ENCODE assay signal across 1 cellular context in the genomic region with DNA sequence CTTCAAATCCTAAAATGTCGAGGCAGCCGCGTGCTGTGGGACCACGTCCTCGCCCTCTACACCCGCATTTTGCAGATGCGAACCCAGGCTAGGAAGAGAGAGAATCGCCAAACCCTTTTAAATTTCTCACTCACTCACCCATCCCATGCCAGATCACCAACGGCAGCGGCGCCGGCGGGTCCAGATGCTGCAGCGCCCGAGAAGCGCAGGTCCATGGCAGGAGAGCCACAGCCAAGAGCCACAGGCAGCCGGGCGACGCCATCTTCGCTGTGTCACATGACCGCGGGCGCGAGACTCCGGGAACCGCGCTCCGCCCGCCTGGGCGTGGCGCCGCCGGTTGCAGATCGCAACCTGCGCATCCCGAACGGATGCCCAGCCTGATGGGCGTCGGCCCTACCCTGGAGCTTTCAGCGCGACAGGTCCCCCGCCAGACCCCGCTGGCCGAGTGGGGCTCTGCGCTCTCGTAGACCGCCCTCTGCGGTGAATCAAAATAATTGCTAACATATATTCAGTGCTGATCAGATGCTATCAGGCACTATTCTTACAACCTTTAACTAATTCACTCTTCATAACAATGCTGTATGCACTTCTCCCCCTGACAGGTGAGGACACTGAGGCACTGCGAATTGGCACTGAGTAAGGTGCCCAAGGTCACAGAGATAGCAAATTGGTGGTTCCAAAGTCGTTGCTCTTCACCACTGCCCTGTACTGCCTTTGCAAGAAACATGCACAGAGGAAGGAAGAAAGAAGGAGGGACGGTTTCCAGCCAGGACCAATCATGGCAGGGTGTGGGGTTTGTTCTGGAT.
TF ChIP-seq lines count a peak whose summit lies in the region.

Gene PPT1 (minus strand): TSS at position 276 of the 806 bp plus-strand sequence. CDS start 14 bp downstream, at position 262.

TF ChIP-seq in HepG2, 621 proteins besides CTCF, POLR2A, EP300 and RAD21 (continued from another document and continues in another):
- TF ChIP-seq, protein P1, sequence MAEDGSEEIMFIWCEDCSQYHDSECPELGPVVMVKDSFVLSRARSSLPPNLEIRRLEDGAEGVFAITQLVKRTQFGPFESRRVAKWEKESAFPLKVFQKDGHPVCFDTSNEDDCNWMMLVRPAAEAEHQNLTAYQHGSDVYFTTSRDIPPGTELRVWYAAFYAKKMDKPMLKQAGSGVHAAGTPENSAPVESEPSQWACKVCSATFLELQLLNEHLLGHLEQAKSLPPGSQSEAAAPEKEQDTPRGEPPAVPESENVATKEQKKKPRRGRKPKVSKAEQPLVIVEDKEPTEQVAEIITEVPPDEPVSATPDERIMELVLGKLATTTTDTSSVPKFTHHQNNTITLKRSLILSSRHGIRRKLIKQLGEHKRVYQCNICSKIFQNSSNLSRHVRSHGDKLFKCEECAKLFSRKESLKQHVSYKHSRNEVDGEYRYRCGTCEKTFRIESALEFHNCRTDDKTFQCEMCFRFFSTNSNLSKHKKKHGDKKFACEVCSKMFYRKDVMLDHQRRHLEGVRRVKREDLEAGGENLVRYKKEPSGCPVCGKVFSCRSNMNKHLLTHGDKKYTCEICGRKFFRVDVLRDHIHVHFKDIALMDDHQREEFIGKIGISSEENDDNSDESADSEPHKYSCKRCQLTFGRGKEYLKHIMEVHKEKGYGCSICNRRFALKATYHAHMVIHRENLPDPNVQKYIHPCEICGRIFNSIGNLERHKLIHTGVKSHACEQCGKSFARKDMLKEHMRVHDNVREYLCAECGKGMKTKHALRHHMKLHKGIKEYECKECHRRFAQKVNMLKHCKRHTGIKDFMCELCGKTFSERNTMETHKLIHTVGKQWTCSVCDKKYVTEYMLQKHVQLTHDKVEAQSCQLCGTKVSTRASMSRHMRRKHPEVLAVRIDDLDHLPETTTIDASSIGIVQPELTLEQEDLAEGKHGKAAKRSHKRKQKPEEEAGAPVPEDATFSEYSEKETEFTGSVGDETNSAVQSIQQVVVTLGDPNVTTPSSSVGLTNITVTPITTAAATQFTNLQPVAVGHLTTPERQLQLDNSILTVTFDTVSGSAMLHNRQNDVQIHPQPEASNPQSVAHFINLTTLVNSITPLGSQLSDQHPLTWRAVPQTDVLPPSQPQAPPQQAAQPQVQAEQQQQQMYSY (CRISPR knock-in tag; IDR thresholded peaks at IDR 0.05), result no peak
- TF ChIP-seq ZNF138 (CRISPR knock-in tag; IDR thresholded peaks at IDR 0.05; ENCODE audit: low read depth) (no peak), ZNF234 (CRISPR knock-in tag; conservative IDR thresholded peaks at IDR 0.05) (no peak), HOXA7 (CRISPR knock-in tag; IDR thresholded peaks at IDR 0.05) (0 out of 2 replicates have a peak, but pooled peaks have one; percentile 52), RXRA (CRISPR knock-in tag; IDR thresholded peaks at IDR 0.05) (peak; percentile 56; the same call in 1 of the 2 replicates), POLR2G (IDR thresholded peaks at IDR 0.05; ENCODE audit: low read depth, low read length) (peak; percentile 91), TERF1 (CRISPR knock-in tag; IDR thresholded peaks at IDR 0.05) (no peak), ASH2L (IDR thresholded peaks at IDR 0.05; ENCODE audit: insufficient read length, low read depth, low read length) (peak; percentile 86), ZNF3 (CRISPR knock-in tag; IDR thresholded peaks at IDR 0.05) (no peak), ZBTB2 (CRISPR knock-in tag; IDR thresholded peaks at IDR 0.05; ENCODE audit: low read depth) (peak; percentile 68; the same call in 1 of the 2 replicates), ZNF549 (CRISPR knock-in tag; IDR thresholded peaks at IDR 0.05) (no peak), ZNF296 (CRISPR knock-in tag; conservative IDR thresholded peaks at IDR 0.05) (no peak), ZC3H13 (CRISPR knock-in tag; IDR thresholded peaks at IDR 0.05) (peak; percentile 82), KMT2B (CRISPR knock-in tag; IDR thresholded peaks at IDR 0.05) (peak; percentile 91), DBP (CRISPR knock-in tag; IDR thresholded peaks at IDR 0.05; ENCODE audit: not compliant biosample characterization) (peak; percentile 45), MAF1 (CRISPR knock-in tag; IDR thresholded peaks at IDR 0.05; ENCODE audit: borderline replicate concordance) (0 out of 2 replicates have a peak, but pooled peaks have one; percentile 61), ZNF660 (CRISPR knock-in tag; IDR thresholded peaks at IDR 0.05; ENCODE audit: borderline replicate concordance, low read depth) (no peak), RBM22 (optimal IDR thresholded peaks at IDR 0.05; ENCODE audit: low read length) (no peak), SNAI1 (CRISPR knock-in tag; IDR thresholded peaks at IDR 0.05; ENCODE audit: borderline replicate concordance) (no peak), ZFP82 (CRISPR knock-in tag; IDR thresholded peaks at IDR 0.05; ENCODE audit: borderline replicate concordance) (peak; percentile 82; the same call in 1 of the 2 replicates), ETS1 (CRISPR knock-in tag; IDR thresholded peaks at IDR 0.05) (no peak), ZFYVE20 (CRISPR knock-in tag; IDR thresholded peaks at IDR 0.05; ENCODE audit: borderline replicate concordance, low read depth) (peak; percentile 77; the same call in 1 of the 2 replicates), THAP7 (CRISPR knock-in tag; IDR thresholded peaks at IDR 0.05) (no peak; the same call in 1 of the 2 replicates), HHEX (CRISPR knock-in tag; IDR thresholded peaks at IDR 0.05) (no peak), ZNF510 (CRISPR knock-in tag; IDR thresholded peaks at IDR 0.05; ENCODE audit: low read depth) (no peak)
- TF ChIP-seq, protein P2, sequence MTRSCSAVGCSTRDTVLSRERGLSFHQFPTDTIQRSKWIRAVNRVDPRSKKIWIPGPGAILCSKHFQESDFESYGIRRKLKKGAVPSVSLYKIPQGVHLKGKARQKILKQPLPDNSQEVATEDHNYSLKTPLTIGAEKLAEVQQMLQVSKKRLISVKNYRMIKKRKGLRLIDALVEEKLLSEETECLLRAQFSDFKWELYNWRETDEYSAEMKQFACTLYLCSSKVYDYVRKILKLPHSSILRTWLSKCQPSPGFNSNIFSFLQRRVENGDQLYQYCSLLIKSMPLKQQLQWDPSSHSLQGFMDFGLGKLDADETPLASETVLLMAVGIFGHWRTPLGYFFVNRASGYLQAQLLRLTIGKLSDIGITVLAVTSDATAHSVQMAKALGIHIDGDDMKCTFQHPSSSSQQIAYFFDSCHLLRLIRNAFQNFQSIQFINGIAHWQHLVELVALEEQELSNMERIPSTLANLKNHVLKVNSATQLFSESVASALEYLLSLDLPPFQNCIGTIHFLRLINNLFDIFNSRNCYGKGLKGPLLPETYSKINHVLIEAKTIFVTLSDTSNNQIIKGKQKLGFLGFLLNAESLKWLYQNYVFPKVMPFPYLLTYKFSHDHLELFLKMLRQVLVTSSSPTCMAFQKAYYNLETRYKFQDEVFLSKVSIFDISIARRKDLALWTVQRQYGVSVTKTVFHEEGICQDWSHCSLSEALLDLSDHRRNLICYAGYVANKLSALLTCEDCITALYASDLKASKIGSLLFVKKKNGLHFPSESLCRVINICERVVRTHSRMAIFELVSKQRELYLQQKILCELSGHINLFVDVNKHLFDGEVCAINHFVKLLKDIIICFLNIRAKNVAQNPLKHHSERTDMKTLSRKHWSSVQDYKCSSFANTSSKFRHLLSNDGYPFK (CRISPR knock-in tag; IDR thresholded peaks at IDR 0.05; ENCODE audit: borderline replicate concordance), result peak; percentile 87; the same call in 1 of the 2 replicates
- TF ChIP-seq, protein P3, sequence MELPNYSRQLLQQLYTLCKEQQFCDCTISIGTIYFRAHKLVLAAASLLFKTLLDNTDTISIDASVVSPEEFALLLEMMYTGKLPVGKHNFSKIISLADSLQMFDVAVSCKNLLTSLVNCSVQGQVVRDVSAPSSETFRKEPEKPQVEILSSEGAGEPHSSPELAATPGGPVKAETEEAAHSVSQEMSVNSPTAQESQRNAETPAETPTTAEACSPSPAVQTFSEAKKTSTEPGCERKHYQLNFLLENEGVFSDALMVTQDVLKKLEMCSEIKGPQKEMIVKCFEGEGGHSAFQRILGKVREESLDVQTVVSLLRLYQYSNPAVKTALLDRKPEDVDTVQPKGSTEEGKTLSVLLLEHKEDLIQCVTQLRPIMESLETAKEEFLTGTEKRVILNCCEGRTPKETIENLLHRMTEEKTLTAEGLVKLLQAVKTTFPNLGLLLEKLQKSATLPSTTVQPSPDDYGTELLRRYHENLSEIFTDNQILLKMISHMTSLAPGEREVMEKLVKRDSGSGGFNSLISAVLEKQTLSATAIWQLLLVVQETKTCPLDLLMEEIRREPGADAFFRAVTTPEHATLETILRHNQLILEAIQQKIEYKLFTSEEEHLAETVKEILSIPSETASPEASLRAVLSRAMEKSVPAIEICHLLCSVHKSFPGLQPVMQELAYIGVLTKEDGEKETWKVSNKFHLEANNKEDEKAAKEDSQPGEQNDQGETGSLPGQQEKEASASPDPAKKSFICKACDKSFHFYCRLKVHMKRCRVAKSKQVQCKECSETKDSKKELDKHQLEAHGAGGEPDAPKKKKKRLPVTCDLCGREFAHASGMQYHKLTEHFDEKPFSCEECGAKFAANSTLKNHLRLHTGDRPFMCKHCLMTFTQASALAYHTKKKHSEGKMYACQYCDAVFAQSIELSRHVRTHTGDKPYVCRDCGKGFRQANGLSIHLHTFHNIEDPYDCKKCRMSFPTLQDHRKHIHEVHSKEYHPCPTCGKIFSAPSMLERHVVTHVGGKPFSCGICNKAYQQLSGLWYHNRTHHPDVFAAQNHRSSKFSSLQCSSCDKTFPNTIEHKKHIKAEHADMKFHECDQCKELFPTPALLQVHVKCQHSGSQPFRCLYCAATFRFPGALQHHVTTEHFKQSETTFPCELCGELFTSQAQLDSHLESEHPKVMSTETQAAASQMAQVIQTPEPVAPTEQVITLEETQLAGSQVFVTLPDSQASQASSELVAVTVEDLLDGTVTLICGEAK (IDR thresholded peaks at IDR 0.05), result no peak
- TF ChIP-seq, protein P3 (CRISPR knock-in tag; IDR thresholded peaks at IDR 0.05), result no peak; the same call in 1 of the 2 replicates
